In genomic region chr16:2532494-2533141, GRCh38 we compare ENCODE assay signal across 9 cellular contexts. TPM values are rescaled to one million over a fixed set of nuclear protein-coding genes. Genes with fewer than 3 reads are reported as not detected.
A peak's percentile ranks its signal among the peaks of the same experiment; 100 is the strongest.
DNase-seq lines count a peak whose midpoint lies in the region; ATAC-seq and TF ChIP-seq lines count a peak whose summit lies in the region.
"Had no signal": no experiment of that assay in that cellular context is flagged by ENCODE, and none has a peak within 500 bp of the region (broad histone marks: within the 10 kb centered on the region; RNA-seq: fewer than 3 reads in every experiment).

No MANE protein-coding gene starts in this region.

- TF ChIP-seq CTCF in C4-2B (conservative IDR thresholded peaks at IDR 0.05) (no peak), Peyer's patch (IDR thresholded peaks at IDR 0.05) (no peak), heart left ventricle (IDR thresholded peaks at IDR 0.05) (no peak), parathyroid adenoma (IDR thresholded peaks at IDR 0.05) (no peak)

- H2AFZ ChIP-seq in parathyroid adenoma, result peak overlapping the region; percentile 90

- peaks cover 0 to 19% (median 0%) of the 10 kb centered on the region in 3 donors for H3K36me3 ChIP-seq in Peyer's patch
- peaks cover 0 to 28% (median 20%) of the 10 kb centered on the region in 9 donors for H3K36me3 ChIP-seq in heart left ventricle
- H3K36me3 ChIP-seq in parathyroid adenoma (ENCODE audit: control insufficient read depth, insufficient read depth, low read length), result no peaks in the 10 kb centered on the region

- no peaks in the 10 kb centered on the region for H3K79me2 ChIP-seq in parathyroid adenoma

- H3K36me3 Mint-ChIP-seq in activated naive CD8-positive, alpha-beta T cell, result no peaks in the 10 kb centered on the region

- WGBS in heart left ventricle, 4 donors, result 2 to 3% (median 2%) methylated on average over 36 to 37 of the region's 37 CpGs

- H3K9ac ChIP-seq in parathyroid adenoma, result no peak overlapping the region

- H3K4me1 ChIP-seq in Peyer's patch, result peaks cover 0 to 20% (median 7%) of the 10 kb centered on the region in 4 donors
- H3K4me1 ChIP-seq in heart left ventricle, result peaks cover 0 to 43% (median 14%) of the 10 kb centered on the region in 12 donors
- peaks cover 3% of the 10 kb centered on the region for H3K4me1 ChIP-seq in parathyroid adenoma

- H3K9me3 ChIP-seq in Peyer's patch (no peaks in the 10 kb centered on the region), heart left ventricle (no peaks in the 10 kb centered on the region), parathyroid adenoma (ENCODE audit: control insufficient read depth, low read length) (no peaks in the 10 kb centered on the region)

- H3K9me3 Mint-ChIP-seq in activated naive CD8-positive, alpha-beta T cell (ENCODE audit: low read depth), result no peaks in the 10 kb centered on the region

- H3K27ac Mint-ChIP-seq in activated naive CD8-positive, alpha-beta T cell, result peak overlapping the region; percentile 93

- H3K4me2 ChIP-seq in parathyroid adenoma (ENCODE audit: low read length), result peak overlapping the region; percentile 100

- no peaks in the 10 kb centered on the region for H3K27me3 Mint-ChIP-seq in activated naive CD8-positive, alpha-beta T cell

- H3K4me3 ChIP-seq in Peyer's patch, result peak overlapping the region; percentile 58 to 78 (median 67)
- H3K4me3 ChIP-seq in heart left ventricle, result peak overlapping the region; percentile 39 to 72 (median 62)
- H3K4me3 ChIP-seq in parathyroid adenoma (ENCODE audit: low read depth, low read length), result peak overlapping the region; percentile 77

- H3K4me1 Mint-ChIP-seq in activated naive CD8-positive, alpha-beta T cell (ENCODE audit: low read depth), result peaks cover 19% of the 10 kb centered on the region

- intact Hi-C loops in heart left ventricle (cut with DNase I), result no loop called here

- H3K27ac ChIP-seq in C4-2B, result peak overlapping the region; percentile 72
- H3K27ac ChIP-seq in Peyer's patch, result peak overlapping the region; percentile 93 to 97 (median 97)
- H3K27ac ChIP-seq in heart left ventricle, result peak overlapping the region; percentile 43 to 97 (median 82)
- H3K27ac ChIP-seq in parathyroid adenoma, result peak overlapping the region; percentile 64

- TF ChIP-seq POLR2A in Peyer's patch (IDR thresholded peaks at IDR 0.05) (peak; percentile 60 to 62), heart left ventricle (IDR thresholded peaks at IDR 0.05) (peak in 1 of 2 donors; percentile 19)

- H3K4me3 Mint-ChIP-seq in activated naive CD8-positive, alpha-beta T cell, result peak overlapping the region; percentile 90

- ATAC-seq in HG03280 (IDR thresholded peaks at IDR 0.05; ENCODE audit: unreplicated experiment), result peak; percentile 24
- ATAC-seq in heart left ventricle, result peak in 3 of 4 donors; percentile 4 to 24 (median 18)
- ATAC-seq in GM18511 (IDR thresholded peaks at IDR 0.05; ENCODE audit: unreplicated experiment), result no peak

- H3K27me3 ChIP-seq in Peyer's patch (no peaks in the 10 kb centered on the region), heart left ventricle (no peaks in the 10 kb centered on the region), parathyroid adenoma (ENCODE audit: control insufficient read depth, insufficient read depth, low read length) (no peaks in the 10 kb centered on the region)

- DNase-seq in Peyer's patch (peak; percentile 89 to 94 (median 90)), heart left ventricle (peak; percentile 55 to 77 (median 65)), occipital lobe (lab: John Stamatoyannopoulos, UW) (no peak)

RNA-seq across cellular contexts. Expression of gene CEMP1, which starts 1.4 kb away (rescaled TPM):
- total RNA-seq in Peyer's patch (10 to 100 TPM in 1 of 4 donors, 1 to 10 TPM in 1, not detected in 2; 9.4 to 11.4 TPM), heart left ventricle (under 1 TPM in 1 of 9 donors, not detected in 8; 0.18 TPM), occipital lobe (0.16 TPM)
- polyA plus RNA-seq in heart left ventricle, result under 1 TPM; 0.04 to 0.27 TPM
- total RNA-seq: HT1080 had no signal

RNA-seq across cellular contexts. Expression of gene PDPK1, which starts 5.2 kb away (rescaled TPM):
- total RNA-seq in Peyer's patch (100 to 1,000 TPM in 1 of 4 donors, 10 to 100 TPM in 3; 38.8 to 128 (median 85.1) TPM), heart left ventricle (10 to 100 TPM; 29.1 to 54.1 (median 40.4) TPM), occipital lobe (30.9 TPM)
- 10 to 100 TPM; 12.3 to 32.3 TPM for polyA plus RNA-seq in heart left ventricle

RNA-seq across cellular contexts. Expression of gene AMDHD2, which starts 12.4 kb away (rescaled TPM):
- 100 to 1,000 TPM in 1 of 4 donors, 10 to 100 TPM in 3; 56.0 to 173 (median 83.8) TPM for total RNA-seq in Peyer's patch
- 10 to 100 TPM in 5 of 9 donors, 1 to 10 TPM in 4; 8.9 to 34.0 (median 11.8) TPM for total RNA-seq in heart left ventricle
- polyA plus RNA-seq in heart left ventricle, result 10 to 100 TPM in 1 of 2 donors, 1 to 10 TPM in 1; 9.4 to 13.2 TPM
- 12.9 TPM for total RNA-seq in occipital lobe

RNA-seq across cellular contexts. Expression of gene ATP6V0C, which starts 18.9 kb away (rescaled TPM):
- total RNA-seq in Peyer's patch (100 to 1,000 TPM in 2 of 4 donors, 10 to 100 TPM in 2; 27.2 to 116 (median 101) TPM), heart left ventricle (100 to 1,000 TPM in 7 of 9 donors, 10 to 100 TPM in 2; 61.6 to 209 (median 129) TPM), occipital lobe (11.7 TPM)
- 100 to 1,000 TPM; 132 to 232 TPM for polyA plus RNA-seq in heart left ventricle

RNA-seq across cellular contexts. Expression of gene TBC1D24, which starts 57.7 kb away (rescaled TPM):
- total RNA-seq in Peyer's patch, result 10 to 100 TPM in 3 of 4 donors, 1 to 10 TPM in 1; 5.6 to 16.2 (median 13.6) TPM
- total RNA-seq in heart left ventricle, result 10 to 100 TPM in 8 of 9 donors, 1 to 10 TPM in 1; 8.9 to 19.2 (median 11.9) TPM
- 1 to 10 TPM; 4.0 to 6.7 TPM for polyA plus RNA-seq in heart left ventricle
- 22.3 TPM for total RNA-seq in occipital lobe
